25 cellular contexts compared by ENCODE assay signal in the genomic region with DNA sequence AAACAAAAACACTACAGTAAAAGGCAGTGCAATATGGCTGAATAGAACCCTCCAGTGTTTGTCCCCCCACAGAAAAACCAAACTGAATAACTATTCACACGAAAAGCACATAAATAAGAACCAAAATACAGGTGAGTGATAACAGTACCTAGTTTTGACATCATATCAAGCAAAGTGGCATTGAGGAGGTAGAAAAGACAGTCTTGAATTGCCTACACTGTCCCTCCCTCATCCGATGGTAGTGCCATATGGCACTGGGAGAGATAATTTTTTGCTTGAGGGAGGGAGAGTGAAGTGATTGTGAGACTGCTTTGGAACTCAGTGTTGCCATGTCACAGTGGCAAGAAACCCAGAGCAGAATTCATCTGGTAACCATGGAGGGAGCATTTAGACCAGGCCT.
"Had no signal": no experiment of that assay in that cellular context is flagged by ENCODE, and none has a peak within 500 bp of the region (broad histone marks: within the 10 kb centered on the region; RNA-seq: fewer than 3 reads in every experiment).

No MANE protein-coding gene starts in this region.

- H3K4me3 Mint-ChIP-seq: activated naive CD8-positive, alpha-beta T cell treated with anti-CD3 and anti-CD28 coated beads for 36 hours; activated naive CD8-positive, alpha-beta T cell treated with anti-CD3 and anti-CD28 coated beads, Interleukin-2, amount 50 U/mL, for 24 hours; effector memory CD8-positive, alpha-beta T cell had no signal

- H3K27ac Mint-ChIP-seq: activated naive CD8-positive, alpha-beta T cell treated with anti-CD3 and anti-CD28 coated beads for 36 hours; activated naive CD8-positive, alpha-beta T cell treated with anti-CD3 and anti-CD28 coated beads, Interleukin-2, amount 50 U/mL, for 24 hours; effector memory CD8-positive, alpha-beta T cell had no signal

- ATAC-seq: activated naive CD8-positive, alpha-beta T cell treated with anti-CD3 and anti-CD28 coated beads, Interleukin-2, amount 50 U/mL, for 24 hours; body of pancreas; effector memory CD8-positive, alpha-beta T cell; foreskin keratinocyte; gastrocnemius medialis; heart left ventricle had no signal

- DNase-seq: activated CD4-positive, alpha-beta T cell treated with anti-CD3 and anti-CD28 coated beads for 48 hours; activated CD4-positive, alpha-beta T cell treated with anti-CD3 and anti-CD28 coated beads, Interleukin-2, amount 50 U/mL, for 1 hour; activated CD4-positive, alpha-beta T cell treated with anti-CD3 and anti-CD28 coated beads, Interleukin-2, amount 50 U/mL, for 48 hours; activated CD4-positive, CD25-positive, alpha-beta regulatory T cell; activated CD4-positive, CD25-positive, alpha-beta regulatory T cell treated with anti-CD3 and anti-CD28 coated beads, Interleukin-2, amount 50 U/mL, for 72 hours; activated gamma-delta T cell; activated naive CD4-positive, alpha-beta T cell; activated naive CD4-positive, alpha-beta T cell treated with anti-CD3 and anti-CD28 coated beads, Interleukin-2, amount 50 U/mL, for 16 hours; activated naive CD8-positive, alpha-beta T cell treated with anti-CD3 and anti-CD28 coated beads for 36 hours; activated naive CD8-positive, alpha-beta T cell treated with anti-CD3 and anti-CD28 coated beads, Interleukin-2, amount 50 U/mL, for 24 hours; activated T-cell treated with anti-CD3 and anti-CD28 coated beads, Interleukin-2, amount 50 U/mL, for 1 hour; adrenal gland; amygdala; aorta; body of pancreas; caudate nucleus; cortex of kidney; dermis blood vessel endothelial cell; effector CD4-positive, alpha-beta T cell; effector memory CD8-positive, alpha-beta T cell; erythroblast; foreskin keratinocyte; gastrocnemius medialis; glutamatergic neuron; heart left ventricle had no signal

- H3K27me3 Mint-ChIP-seq: activated naive CD8-positive, alpha-beta T cell treated with anti-CD3 and anti-CD28 coated beads for 36 hours; activated naive CD8-positive, alpha-beta T cell treated with anti-CD3 and anti-CD28 coated beads, Interleukin-2, amount 50 U/mL, for 24 hours; effector memory CD8-positive, alpha-beta T cell had no signal

- H3K9me3 Mint-ChIP-seq: effector memory CD8-positive, alpha-beta T cell had no signal
